In the genomic region with DNA sequence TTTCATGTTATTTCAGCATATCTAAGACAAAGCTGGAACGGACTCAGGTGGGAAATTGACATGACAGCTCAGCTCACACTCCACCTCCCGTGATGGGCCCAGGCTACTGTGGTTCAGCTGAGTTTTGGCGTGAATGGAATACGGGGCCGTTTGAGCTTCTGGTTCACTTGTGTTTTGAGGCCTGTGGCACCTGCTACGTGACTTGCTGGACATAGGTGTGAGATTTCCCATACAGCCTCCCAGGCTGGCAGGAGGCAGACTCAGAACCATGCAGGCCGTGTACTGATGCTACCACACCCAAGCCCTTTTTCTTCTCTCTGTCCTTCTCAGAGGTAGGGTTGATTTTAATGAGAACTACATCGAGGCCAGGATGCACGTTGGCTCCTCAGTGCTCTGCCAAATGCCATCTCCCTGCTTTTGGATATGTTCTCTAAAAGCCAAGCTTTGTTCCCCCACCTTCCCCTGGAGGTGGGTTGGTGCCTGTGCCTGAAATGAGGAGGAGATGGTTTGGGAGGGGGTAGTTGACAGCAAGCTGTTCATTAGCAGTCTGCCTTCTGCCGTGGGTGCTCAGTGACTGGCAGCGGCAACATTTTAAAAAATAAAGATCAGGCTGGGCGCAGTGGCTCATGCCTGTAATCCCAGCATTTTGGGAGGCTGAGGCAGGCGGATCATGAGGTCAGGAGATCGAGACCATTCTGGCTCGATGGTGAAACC, we compare ENCODE assay signal across 22 cellular contexts.
"Had no signal": no experiment of that assay in that cellular context is flagged by ENCODE, and none has a peak within 500 bp of the region (broad histone marks: within the 10 kb centered on the region; RNA-seq: fewer than 3 reads in every experiment).

No MANE protein-coding gene starts in this region.

- H3K4me2 ChIP-seq: KMS-11, PC-9 had no signal

- H3K4me3 Mint-ChIP-seq: activated B cell treated with CpG ODN at 0.5 μM for 24 hours; activated CD4-positive, alpha-beta T cell treated with anti-CD3 and anti-CD28 coated beads, Interleukin-2, amount 10 ng/mL, durations not matched to agents 24 days and 14 days; activated CD8-positive, alpha-beta memory T cell treated with anti-CD3 and anti-CD28 coated beads, Interleukin-2, amount 10 ng/mL, durations not matched to agents 7 days and 5 days; activated naive CD4-positive, alpha-beta T cell treated with anti-CD3 and anti-CD28 coated beads, Interleukin-2, amount 10 ng/mL, durations not matched to agents 7 days and 5 days; activated naive CD8-positive, alpha-beta T cell treated with anti-CD3 and anti-CD28 coated beads for 36 hours; activated T-cell treated with anti-CD3 and anti-CD28 coated beads, Interleukin-2, amount 50 U/mL, for 24 hours; activated T-helper 1 cell treated with anti-CD3 and anti-CD28 coated beads, Interleukin-12 subunit alpha, Interleukin-12 subunit beta, Interleukin-2, Interleukin-4 antibody, amounts not matched to agents 30 ng/mL and 10 ng/mL and 1 ng/mL, durations not matched to agents 14 hours and 24 hours and 36 hours had no signal

- H3K4me3 ChIP-seq: PC-9 had no signal

- H3K27me3 Mint-ChIP-seq: activated B cell treated with CpG ODN at 0.5 μM for 24 hours; activated CD4-positive, alpha-beta T cell treated with anti-CD3 and anti-CD28 coated beads, Interleukin-2, amount 10 ng/mL, durations not matched to agents 24 days and 14 days; activated CD8-positive, alpha-beta memory T cell treated with anti-CD3 and anti-CD28 coated beads, Interleukin-2, amount 10 ng/mL, durations not matched to agents 7 days and 5 days; activated naive CD4-positive, alpha-beta T cell treated with anti-CD3 and anti-CD28 coated beads, Interleukin-2, amount 10 ng/mL, durations not matched to agents 7 days and 5 days; activated naive CD8-positive, alpha-beta T cell treated with anti-CD3 and anti-CD28 coated beads for 36 hours; activated T-cell treated with anti-CD3 and anti-CD28 coated beads, Interleukin-2, amount 50 U/mL, for 24 hours had no signal

- H3K9ac ChIP-seq: KMS-11 had no signal

- H3K36me3 Mint-ChIP-seq: activated CD8-positive, alpha-beta memory T cell treated with anti-CD3 and anti-CD28 coated beads, Interleukin-2, amount 10 ng/mL, durations not matched to agents 7 days and 5 days had no signal

- DNase-seq: activated B cell treated with CpG ODN at 0.5 μM for 24 hours; activated CD4-positive, alpha-beta T cell treated with anti-CD3 and anti-CD28 coated beads for 1 hour; activated CD4-positive, alpha-beta T cell treated with anti-CD3 and anti-CD28 coated beads, Interleukin-2, amount 10 ng/mL, durations not matched to agents 24 days and 14 days; activated CD4-positive, alpha-beta T cell treated with anti-CD3 and anti-CD28 coated beads, Interleukin-2, amount 50 U/mL, for 48 hours; activated CD8-positive, alpha-beta memory T cell treated with anti-CD3 and anti-CD28 coated beads, Interleukin-2, amount 10 ng/mL, durations not matched to agents 7 days and 5 days; activated gamma-delta T cell treated with Interleukin-2 at 50 U/mL for 16 hours; activated naive CD4-positive, alpha-beta T cell treated with anti-CD3 and anti-CD28 coated beads, Interleukin-2, amount 10 ng/mL, durations not matched to agents 7 days and 5 days; activated naive CD8-positive, alpha-beta T cell treated with anti-CD3 and anti-CD28 coated beads for 36 hours; activated T-cell treated with anti-CD3 and anti-CD28 coated beads, Interleukin-2, amount 50 U/mL, for 24 hours; cerebellar nuclear complex; NCI-H1092; NCI-H1417 treated with DMSO at 0.1 percent for 48 hours; NCI-H1694 treated with DMSO at 0.1 percent for 48 hours; NCI-H2081; NCI-H446; NCI-H524; PC-9; SIG-M5; T-helper 2 cell; T1000 had no signal

- H3K4me1 Mint-ChIP-seq: activated CD8-positive, alpha-beta memory T cell treated with anti-CD3 and anti-CD28 coated beads, Interleukin-2, amount 10 ng/mL, durations not matched to agents 7 days and 5 days; activated naive CD4-positive, alpha-beta T cell treated with anti-CD3 and anti-CD28 coated beads, Interleukin-2, amount 10 ng/mL, durations not matched to agents 7 days and 5 days had no signal

- ATAC-seq: activated CD8-positive, alpha-beta memory T cell treated with anti-CD3 and anti-CD28 coated beads, Interleukin-2, amount 10 ng/mL, durations not matched to agents 7 days and 5 days had no signal

- H3K27ac ChIP-seq: KMS-11, PC-9 had no signal

- H3K27ac Mint-ChIP-seq: activated B cell treated with CpG ODN at 0.5 μM for 24 hours; activated CD4-positive, alpha-beta T cell treated with anti-CD3 and anti-CD28 coated beads, Interleukin-2, amount 10 ng/mL, durations not matched to agents 24 days and 14 days; activated CD8-positive, alpha-beta memory T cell treated with anti-CD3 and anti-CD28 coated beads, Interleukin-2, amount 10 ng/mL, durations not matched to agents 7 days and 5 days; activated naive CD4-positive, alpha-beta T cell treated with anti-CD3 and anti-CD28 coated beads, Interleukin-2, amount 10 ng/mL, durations not matched to agents 7 days and 5 days; activated naive CD8-positive, alpha-beta T cell treated with anti-CD3 and anti-CD28 coated beads for 36 hours; activated T-cell treated with anti-CD3 and anti-CD28 coated beads, Interleukin-2, amount 50 U/mL, for 24 hours; activated T-helper 1 cell treated with anti-CD3 and anti-CD28 coated beads, Interleukin-12 subunit alpha, Interleukin-12 subunit beta, Interleukin-2, Interleukin-4 antibody, amounts not matched to agents 30 ng/mL and 10 ng/mL and 1 ng/mL, durations not matched to agents 14 hours and 24 hours and 36 hours had no signal
